12 cellular contexts compared by ENCODE assay signal in the genomic region with DNA sequence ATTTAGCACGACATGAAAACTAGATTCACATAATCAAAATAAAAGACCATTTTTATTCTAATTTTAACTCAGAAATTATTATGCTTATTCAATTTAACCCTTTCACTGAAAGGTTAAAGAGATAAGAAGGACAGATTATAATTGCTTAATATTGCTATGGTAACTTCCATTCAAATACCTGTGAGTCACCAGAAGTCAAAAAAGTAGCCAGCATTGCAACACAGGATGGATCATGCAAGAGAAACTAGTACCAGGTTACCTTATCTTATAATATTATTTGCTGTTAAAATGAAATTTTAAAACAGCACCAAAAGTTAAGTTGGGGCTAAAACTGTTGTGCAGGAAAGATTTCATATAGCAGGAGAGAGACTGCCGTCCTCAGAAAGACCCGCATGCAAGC. TPM values are rescaled to one million over a fixed set of nuclear protein-coding genes. Genes with fewer than 3 reads are reported as not detected.
DNase-seq lines count a peak whose midpoint lies in the region; ATAC-seq and TF ChIP-seq lines count a peak whose summit lies in the region.
"Not testable (repeated sequence)": the region's sequence is repeated elsewhere in the genome, so short reads cannot be mapped to it uniquely, and the experiment has no call there.
"Had no signal": no experiment of that assay in that cellular context is flagged by ENCODE, and none has a peak within 500 bp of the region (broad histone marks: within the 10 kb centered on the region; RNA-seq: fewer than 3 reads in every experiment).

No MANE protein-coding gene starts in this region.

- H3K27me3 ChIP-seq in SJCRH30, foreskin keratinocyte: not testable (repeated sequence)

- TF ChIP-seq POLR2A in NB4 (IDR thresholded peaks at IDR 0.05; ENCODE audit: extremely low read depth, insufficient read length): not testable (repeated sequence)

- TF ChIP-seq CTCF in NB4 (IDR thresholded peaks at IDR 0.05; ENCODE audit: low read depth, low read length); choroid plexus epithelial cell (conservative IDR thresholded peaks at IDR 0.05; ENCODE audit: low read depth, low read length); foreskin keratinocyte (conservative IDR thresholded peaks at IDR 0.05): not testable (repeated sequence)

- DNase-seq in ELR (ENCODE audit: low read depth): peak; percentile 0
- peak; percentile 10 for DNase-seq in HCEC 1CT
- peak; percentile 13 for DNase-seq in NB4 (ENCODE audit: low read depth)
- DNase-seq in SJCRH30: peak in 1 of 2 experiments; percentile 14
- DNase-seq in choroid plexus epithelial cell (ENCODE audit: low read depth): peak; percentile 42
- peak; percentile 16 to 25 for DNase-seq in foreskin keratinocyte

- ATAC-seq in esophagus mucosa: peak; percentile 62
- ATAC-seq in foreskin keratinocyte: not testable (repeated sequence)

- H3K9me3 ChIP-seq in SJCRH30 (replicated peaks): not testable (repeated sequence)

- H3K4me1 ChIP-seq in SJCRH30, foreskin keratinocyte: not testable (repeated sequence)

- not testable (repeated sequence) for H3K4me3 ChIP-seq in NB4 (ENCODE audit: low read depth, low read length); SJCRH30; choroid plexus epithelial cell (ENCODE audit: low read depth, low read length)

- peak overlapping the region; percentile 64 for H3K27ac ChIP-seq in SJCRH30
- not testable (repeated sequence) for H3K27ac ChIP-seq in foreskin keratinocyte

- H3K36me3 ChIP-seq in SJCRH30: not testable (repeated sequence)

RNA-seq across cellular contexts. Expression of a gene that starts 11.5 kb away (rescaled TPM):
- 0.41 and 0.83 TPM in 2 replicates for total RNA-seq in SJCRH30 (2014; rRNA removed; shearing (Covaris generic))
- 3.1 TPM for total RNA-seq in esophagus mucosa
- total RNA-seq in foreskin keratinocyte: not detected in 2 replicates
- not detected in 2 replicates for polyA plus RNA-seq in foreskin keratinocyte
- total RNA-seq: Daoy, H1, HFFc6 had no signal
- polyA plus RNA-seq: A549, BJ, H1 had no signal
